5 cellular contexts compared by ENCODE assay signal in the genomic region with DNA sequence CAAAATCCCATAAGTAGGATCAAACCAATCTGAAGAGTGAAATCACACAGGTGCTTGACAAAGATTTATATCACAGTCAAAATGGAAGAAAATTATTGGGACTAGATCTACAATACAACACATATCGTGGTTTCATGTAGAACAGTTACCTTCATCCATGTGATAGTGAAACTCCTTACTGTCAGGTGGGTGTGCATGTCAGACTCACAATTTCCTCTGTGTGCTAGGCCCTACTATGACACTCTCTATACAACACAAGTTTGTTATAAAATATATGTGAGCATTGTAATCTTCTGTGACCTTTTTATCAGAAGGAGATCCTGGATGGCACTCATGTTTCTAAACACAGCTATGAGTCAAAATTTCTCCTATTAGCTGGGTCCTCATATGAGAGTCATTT.
"Had no signal": no experiment of that assay in that cellular context is flagged by ENCODE, and none has a peak within 500 bp of the region (broad histone marks: within the 10 kb centered on the region; RNA-seq: fewer than 3 reads in every experiment).

No MANE protein-coding gene starts in this region.

- H3K9me3 Mint-ChIP-seq: IgD-negative memory B cell had no signal

- H3K27ac Mint-ChIP-seq: IgD-negative memory B cell had no signal

- H3K4me1 Mint-ChIP-seq: IgD-negative memory B cell had no signal

- DNase-seq: IMR-90, KBM-7 had no signal

- H3K4me3 Mint-ChIP-seq: IgD-negative memory B cell had no signal

- H3K36me3 Mint-ChIP-seq: IgD-negative memory B cell had no signal

- H3K27me3 Mint-ChIP-seq: IgD-negative memory B cell had no signal

- ATAC-seq: HepG2, K562 had no signal
